24 cellular contexts compared by ENCODE assay signal in genomic region chr7:82358923-82359322, GRCh38.
"Had no signal": no experiment of that assay in that cellular context is flagged by ENCODE, and none has a peak within 500 bp of the region (broad histone marks: within the 10 kb centered on the region; RNA-seq: fewer than 3 reads in every experiment).

No MANE protein-coding gene starts in this region.

- H3K27ac Mint-ChIP-seq: naive thymus-derived CD8-positive, alpha-beta T cell; stimulated activated memory B cell treated with anti-CD40 and anti-IgM and Interleukin-4, amounts not matched to agents 10 μg/mL and 1 μg/mL and 100 μg/mL, for 72 hours; stimulated activated naive CD8-positive, alpha-beta T cell treated with anti-CD3 and anti-CD28 coated beads, Interleukin-15, amount 100 ng/mL, for 72 hours; type B pancreatic cell had no signal

- H3K36me3 Mint-ChIP-seq: naive thymus-derived CD8-positive, alpha-beta T cell; stimulated activated memory B cell treated with anti-CD40 and anti-IgM and Interleukin-4, amounts not matched to agents 10 μg/mL and 1 μg/mL and 100 μg/mL, for 72 hours; type B pancreatic cell had no signal

- H3K4me3 Mint-ChIP-seq: naive thymus-derived CD8-positive, alpha-beta T cell; nephron; neural crest cell; stimulated activated memory B cell treated with anti-CD40 and anti-IgM and Interleukin-4, amounts not matched to agents 10 μg/mL and 1 μg/mL and 100 μg/mL, for 72 hours; stimulated activated naive CD8-positive, alpha-beta T cell treated with anti-CD3 and anti-CD28 coated beads, Interleukin-15, amount 100 ng/mL, for 72 hours; type B pancreatic cell had no signal

- H3K4me1 Mint-ChIP-seq: naive thymus-derived CD8-positive, alpha-beta T cell; neural crest cell; stimulated activated memory B cell treated with anti-CD40 and anti-IgM and Interleukin-4, amounts not matched to agents 10 μg/mL and 1 μg/mL and 100 μg/mL, for 72 hours; stimulated activated naive CD8-positive, alpha-beta T cell treated with anti-CD3 and anti-CD28 coated beads, Interleukin-15, amount 100 ng/mL, for 72 hours had no signal

- H3K9me3 ChIP-seq: left lung, lower lobe of right lung, neutrophil, right atrium auricular region, right lobe of liver, tibial nerve, uterus had no signal

- H3K4me3 ChIP-seq: left lung, lower lobe of right lung, right atrium auricular region, right lobe of liver, smooth muscle cell, tibial nerve, uterus had no signal

- H3K9ac ChIP-seq: parathyroid adenoma had no signal

- H2AFZ ChIP-seq: parathyroid adenoma had no signal

- DNase-seq: left colon; left lung; lower lobe of right lung; mammary epithelial cell; mesenchymal stem cell; naive thymus-derived CD8-positive, alpha-beta T cell; occipital lobe; right lobe of liver; stimulated activated CD4-positive, alpha-beta T cell treated with anti-CD3 and anti-CD28 coated beads, Interleukin-1b, Interleukin-23, amount 100 ng/mL, for 48 hours; stimulated activated CD4-positive, alpha-beta T cell treated with anti-CD3 and anti-CD28 coated beads, Interleukin-2, amount 100 ng/mL, for 48 hours; stimulated activated CD4-positive, alpha-beta T cell treated with anti-CD3 and anti-CD28 coated beads, Interleukin-4, amount 100 ng/mL, for 4 hours; stimulated activated CD8-positive, alpha-beta memory T cell treated with anti-CD3 and anti-CD28 coated beads, Interleukin-4, amount 100 ng/mL, for 48 hours; stimulated activated naive CD4-positive, alpha-beta T cell treated with Interleukin-2 at 50 U/mL for 16 hours; stimulated activated naive CD8-positive, alpha-beta T cell treated with anti-CD3 and anti-CD28 coated beads, Interleukin-15, amount 100 ng/mL, for 72 hours; uterus had no signal

- H3K9me3 Mint-ChIP-seq: nephron; neural crest cell; stimulated activated naive CD8-positive, alpha-beta T cell treated with anti-CD3 and anti-CD28 coated beads, Interleukin-15, amount 100 ng/mL, for 72 hours; type B pancreatic cell had no signal

- H3K27ac ChIP-seq: left lung, lower lobe of right lung, neutrophil, parathyroid adenoma, right atrium auricular region, right lobe of liver, tibial nerve, uterus had no signal

- H3K79me2 ChIP-seq: parathyroid adenoma had no signal

- H3K36me3 ChIP-seq: left lung, lower lobe of right lung, neutrophil, right atrium auricular region, right lobe of liver, tibial nerve, uterus had no signal

- H3K27me3 ChIP-seq: left lung, neutrophil, right atrium auricular region, right lobe of liver, tibial nerve, uterus had no signal

- ATAC-seq: left colon; left lung; lower lobe of right lung; naive thymus-derived CD8-positive, alpha-beta T cell; right lobe of liver; stimulated activated memory B cell treated with anti-CD40 and anti-IgM and Interleukin-4, amounts not matched to agents 10 μg/mL and 1 μg/mL and 100 μg/mL, for 72 hours; stimulated activated naive CD8-positive, alpha-beta T cell treated with anti-CD3 and anti-CD28 coated beads, Interleukin-15, amount 100 ng/mL, for 72 hours had no signal

- H3K4me1 ChIP-seq: left lung, lower lobe of right lung, parathyroid adenoma, right lobe of liver, uterus had no signal

- H3K27me3 Mint-ChIP-seq: naive thymus-derived CD8-positive, alpha-beta T cell; stimulated activated memory B cell treated with anti-CD40 and anti-IgM and Interleukin-4, amounts not matched to agents 10 μg/mL and 1 μg/mL and 100 μg/mL, for 72 hours; stimulated activated naive CD8-positive, alpha-beta T cell treated with anti-CD3 and anti-CD28 coated beads, Interleukin-15, amount 100 ng/mL, for 72 hours; type B pancreatic cell had no signal

- H3K4me2 ChIP-seq: smooth muscle cell had no signal
